In the genomic region with DNA sequence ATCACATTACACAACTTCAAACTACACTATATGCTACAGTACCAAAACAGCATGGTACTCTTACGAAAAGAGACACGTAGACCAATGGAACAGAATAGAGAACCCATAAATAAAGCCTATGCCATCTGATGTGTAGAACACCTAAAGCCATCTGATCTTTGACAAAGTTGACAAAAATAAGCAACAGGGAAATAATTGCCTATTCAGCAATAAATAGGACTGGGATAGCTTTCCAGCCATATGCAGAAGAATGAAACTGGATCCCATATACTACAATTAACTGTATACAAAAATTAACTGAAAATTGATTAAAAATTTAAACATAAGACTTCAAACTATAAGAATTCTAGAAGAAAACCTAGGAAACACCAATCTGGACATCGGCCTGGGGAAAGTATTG, we compare ENCODE assay signal across 22 cellular contexts.
A peak's percentile ranks its signal among the peaks of the same experiment; 100 is the strongest.
DNase-seq lines count a peak whose midpoint lies in the region; ATAC-seq, FAIRE-seq and TF ChIP-seq lines count a peak whose summit lies in the region.
"Had no signal": no experiment of that assay in that cellular context is flagged by ENCODE, and none has a peak within 500 bp of the region (broad histone marks: within the 10 kb centered on the region; RNA-seq: fewer than 3 reads in every experiment).

No MANE protein-coding gene starts in this region.

- intact Hi-C loops in IMR-90 (cut with micrococcal nuclease), result no loop called here

- no peak overlapping the region for H3K9ac ChIP-seq in IMR-90 (ENCODE audit: low read depth, low read length)
- no peak overlapping the region for H3K9ac ChIP-seq in H1 (replicated peaks in 1 of 4; ENCODE audit: extremely low read depth in 1 of 4, low read depth in 3 of 4, low read length in 3 of 4)
- H3K9ac ChIP-seq in neural progenitor cell, result no peak overlapping the region
- H3K9ac ChIP-seq: BLaER1, GM23248 had no signal

- H4K91ac ChIP-seq in IMR-90 (ENCODE audit: insufficient read depth, low read depth, low read length) (no peak overlapping the region), H1 (replicated peaks; ENCODE audit: insufficient read length, low read length) (no peak overlapping the region)

- TF ChIP-seq RAD21 in A549 (conservative IDR thresholded peaks at IDR 0.05 in 1 of 2, IDR thresholded peaks at IDR 0.05 in 1 of 2), result no peak
- TF ChIP-seq RAD21 in IMR-90 (IDR thresholded peaks at IDR 0.05; ENCODE audit: low read length), result no peak
- no peak for TF ChIP-seq RAD21 in H1 (IDR thresholded peaks at IDR 0.05 in 1 of 2, conservative IDR thresholded peaks at IDR 0.05 in 1 of 2; ENCODE audit: low read depth in 2 of 2, low read length in 2 of 2)

- H3K27me3 ChIP-seq in IMR-90 (ENCODE audit: control insufficient read depth, insufficient read depth, low read length) (no peaks in the 10 kb centered on the region), H1 (replicated peaks in 1 of 4; ENCODE audit: control insufficient read depth in 3 of 4, extremely low read depth in 1 of 4, insufficient read depth in 3 of 4, low read length in 3 of 4) (no peaks in the 10 kb centered on the region), neural progenitor cell (no peaks in the 10 kb centered on the region)
- H3K27me3 ChIP-seq: BLaER1 had no signal

- H4K8ac ChIP-seq in IMR-90 (ENCODE audit: low read depth in 2 of 2, low read length in 2 of 2) (no peak overlapping the region), H1 (ENCODE audit: extremely low read depth, insufficient read depth, low read length) (no peak overlapping the region)

- H3K4me3 ChIP-seq in A549 (no peak overlapping the region), IMR-90 (ENCODE audit: insufficient read depth, low read depth, low read length) (no peak overlapping the region), H1 (ENCODE audit: extremely low read depth in 1 of 4, insufficient read depth in 2 of 4, low read depth in 3 of 4, low read length in 4 of 4) (no peak overlapping the region), neural progenitor cell (no peak overlapping the region)
- H3K4me3 ChIP-seq: BLaER1, GM12878, GM23248 had no signal

- H3K9me1 ChIP-seq in IMR-90 (ENCODE audit: insufficient read depth, low read length), result no peaks in the 10 kb centered on the region

- H3K9me3 ChIP-seq in A549, result no peaks in the 10 kb centered on the region
- H3K9me3 ChIP-seq in IMR-90 (ENCODE audit: control insufficient read depth, insufficient read depth, low read length), result no peaks in the 10 kb centered on the region
- H3K9me3 ChIP-seq in H1 (ENCODE audit: insufficient read depth in 2 of 2, low read depth in 1 of 2, low read length in 1 of 2), result peaks cover 0 to 3% of the 10 kb centered on the region in 2 experiments; a peak in 1 of 4 replicates
- no peaks in the 10 kb centered on the region for H3K9me3 ChIP-seq in neural progenitor cell (ENCODE audit: low read depth)
- H3K9me3 ChIP-seq: Caco-2 had no signal

- peak overlapping the region; percentile 7 for H3K27ac Mint-ChIP-seq in neural progenitor cell
- H3K27ac Mint-ChIP-seq: B cell; CD4-positive, CD25-positive, alpha-beta regulatory T cell; CD8-positive, alpha-beta T cell; H9 had no signal

- H3K18ac ChIP-seq in IMR-90 (ENCODE audit: low read depth, low read length) (no peak overlapping the region), H1 (ENCODE audit: extremely low read depth, low read length) (no peak overlapping the region)

- dilution Hi-C loops in IMR-90 (cut with HindIII; ENCODE audit: low sequenced_read_pairs, unreplicated experiment), result no loop called here

- H3K4ac ChIP-seq in IMR-90 (ENCODE audit: low read depth, low read length) (no peak overlapping the region), H1 (replicated peaks; ENCODE audit: insufficient read length, low read depth, low read length) (no peak overlapping the region)

- H2AK5ac ChIP-seq in IMR-90 (ENCODE audit: low read depth, low read length) (no peak overlapping the region), H1 (ENCODE audit: low read depth, low read length) (no peak overlapping the region)

- no peak for DNase-seq in A549 (ENCODE audit: low read depth in 1 of 2, low spot score in 1 of 2)
- DNase-seq in IMR-90, result no peak
- DNase-seq in H1 (ENCODE audit: low read depth in 1 of 2, low spot score in 2 of 2), result no peak
- DNase-seq in neural progenitor cell (ENCODE audit: low spot score), result no peak
- no peak for DNase-seq in NAMALWA (ENCODE audit: low spot score)
- DNase-seq in Kasumi-1 (lab: John Stamatoyannopoulos, UW), result no peak
- no peak for DNase-seq in AML-193 (lab: John Stamatoyannopoulos, UW)
- DNase-seq: 8988T; Caco-2; CD4-positive, CD25-positive, alpha-beta regulatory T cell; CD8-positive, alpha-beta T cell; DMS153; EL; GDM1; GM23248; H9 had no signal

- WGBS in A549 (ENCODE audit: missing lambda C conversion rate), result 66% methylated on average over 3 of the region's 3 CpGs
- WGBS in IMR-90 (ENCODE audit: extremely low coverage in 2 of 2, insufficient read length in 1 of 2), 2 experiments, result no CpG with 5 or more reads among the region's 3 CpGs
- WGBS in H1 (ENCODE audit: extremely low coverage in 1 of 2, insufficient coverage in 1 of 2, insufficient read length in 1 of 2, insufficient replicate concordance in 2 of 2, low coverage in 1 of 2, low lambda C conversion rate in 2 of 2, missing lambda C conversion rate in 1 of 2), 2 experiments, result 96% methylated on average over 3 of the region's 3 CpGs; no CpG with 5 or more reads in 1 of the 2 experiments

- no TSS peak for BruUV-seq in IMR-90 (replicated peaks; lab: Mats Ljungman, UMichigan)

- TF ChIP-seq EP300 in A549 (IDR thresholded peaks at IDR 0.05) (no peak), H1 (IDR thresholded peaks at IDR 0.05; ENCODE audit: borderline replicate concordance in 1 of 2, low read depth in 2 of 2, low read length in 2 of 2) (no peak)

- no peak overlapping the region for H2BK120ac ChIP-seq in IMR-90 (ENCODE audit: low read depth, low read length)
- no peak overlapping the region for H2BK120ac ChIP-seq in H1 (replicated peaks; ENCODE audit: low read depth, low read length)

- CTCF ChIA-PET in A549 (lab: Yijun Ruan, JAX) (no interaction called here), IMR-90 (lab: Yijun Ruan, JAX) (interaction anchor here (0.6 kb wide), 1 partner anchor 1277 kb away, joined by 3 read pairs; no protein-coding TSS in a partner anchor), H1 (lab: Charles Lee; ENCODE audit: partially characterized antibody) (interaction anchor here (0.6 kb wide), 1 partner anchor 19 kb away, joined by 3 read pairs; no protein-coding TSS in a partner anchor)

- H3K4me1 Mint-ChIP-seq in neural progenitor cell, result no peaks in the 10 kb centered on the region
- H3K4me1 Mint-ChIP-seq: B cell; CD4-positive, CD25-positive, alpha-beta regulatory T cell; H9 had no signal

- H2BK12ac ChIP-seq in H1 (ENCODE audit: low read depth, low read length), result no peak overlapping the region

- no peaks in the 10 kb centered on the region for H3K36me3 Mint-ChIP-seq in neural progenitor cell
- H3K36me3 Mint-ChIP-seq: CD4-positive, CD25-positive, alpha-beta regulatory T cell; CD8-positive, alpha-beta T cell had no signal

- no peak overlapping the region for H2AFZ ChIP-seq in IMR-90 (replicated peaks; ENCODE audit: low read length, poor library complexity)
- H2AFZ ChIP-seq in H1 (ENCODE audit: low read length), result no peak overlapping the region
- no peak overlapping the region for H2AFZ ChIP-seq in neural progenitor cell (replicated peaks)
- H2AFZ ChIP-seq: GM23248 had no signal

- H3K4me3 Mint-ChIP-seq in neural progenitor cell, result no peak overlapping the region
- H3K4me3 Mint-ChIP-seq: B cell; CD4-positive, CD25-positive, alpha-beta regulatory T cell; CD8-positive, alpha-beta T cell; H9 had no signal

- H3K4me2 ChIP-seq in A549, result no peak overlapping the region
- H3K4me2 ChIP-seq in IMR-90 (ENCODE audit: low read depth, low read length), result no peak overlapping the region
- H3K4me2 ChIP-seq in H1 (ENCODE audit: insufficient read depth in 1 of 2, low read depth in 2 of 2, low read length in 2 of 2), result no peak overlapping the region
- H3K4me2 ChIP-seq in neural progenitor cell, result no peak overlapping the region
- H3K4me2 ChIP-seq: BLaER1 had no signal

- H3K23ac ChIP-seq in IMR-90 (ENCODE audit: low read depth, low read length) (no peak overlapping the region), H1 (ENCODE audit: insufficient read length) (no peak overlapping the region)

- no peak overlapping the region for H3K56ac ChIP-seq in IMR-90 (ENCODE audit: extremely low read depth, insufficient read depth, low read length)
- no peak overlapping the region for H3K56ac ChIP-seq in H1 (replicated peaks; ENCODE audit: insufficient read length, low read depth, low read length)

- H3K9me3 Mint-ChIP-seq in neural progenitor cell, result peaks cover 9% of the 10 kb centered on the region

- H3K4me1 ChIP-seq in A549 (no peaks in the 10 kb centered on the region), IMR-90 (ENCODE audit: control insufficient read depth, insufficient read depth, low read length) (no peaks in the 10 kb centered on the region), H1 (replicated peaks in 1 of 4; ENCODE audit: control insufficient read depth in 3 of 4, insufficient read depth in 4 of 4, low read length in 3 of 4) (no peaks in the 10 kb centered on the region), neural progenitor cell (no peaks in the 10 kb centered on the region)
- H3K4me1 ChIP-seq: BLaER1, Caco-2 had no signal

- no peak for TF ChIP-seq CTCF in A549 (IDR thresholded peaks at IDR 0.05)
- TF ChIP-seq CTCF in IMR-90 (conservative IDR thresholded peaks at IDR 0.05; ENCODE audit: low read depth, low read length), result no peak
- no peak for TF ChIP-seq CTCF in H1 (IDR thresholded peaks at IDR 0.05; ENCODE audit: control extremely low read depth in 1 of 3, insufficient read depth in 1 of 3, low read depth in 1 of 3, low read length in 3 of 3)
- TF ChIP-seq CTCF in neural progenitor cell (IDR thresholded peaks at IDR 0.05), result no peak

- H4K5ac ChIP-seq in IMR-90 (ENCODE audit: low read depth, low read length) (no peak overlapping the region), H1 (ENCODE audit: insufficient read length, low read depth, low read length) (no peak overlapping the region)

- ATAC-seq in A549, result no peak
- ATAC-seq in IMR-90 (ENCODE audit: low read depth), result no peak
- ATAC-seq: CD8-positive, alpha-beta T cell; GM12878; HCT116 had no signal

- H3K14ac ChIP-seq in IMR-90 (replicated peaks; ENCODE audit: low read depth, low read length), result no peak overlapping the region
- no peak overlapping the region for H3K14ac ChIP-seq in H1 (ENCODE audit: insufficient read length)

- no peaks in the 10 kb centered on the region for H3K23me2 ChIP-seq in H1 (ENCODE audit: low read depth, low read length)

- H3K79me1 ChIP-seq in IMR-90 (ENCODE audit: low read depth in 1 of 2, low read length in 2 of 2), result no peaks in the 10 kb centered on the region
- no peaks in the 10 kb centered on the region for H3K79me1 ChIP-seq in H1 (ENCODE audit: low read depth, low read length)

- no peaks in the 10 kb centered on the region for H3K27me3 Mint-ChIP-seq in neural progenitor cell (ENCODE audit: insufficient read depth, low read depth)

- no peak overlapping the region for H2BK5ac ChIP-seq in IMR-90 (ENCODE audit: low read depth, low read length, poor library complexity, severe bottlenecking)
- H2BK5ac ChIP-seq in H1 (ENCODE audit: low read depth, low read length), result no peak overlapping the region

- no peaks in the 10 kb centered on the region for H4K20me1 ChIP-seq in IMR-90 (ENCODE audit: insufficient read depth, low read length)
- H4K20me1 ChIP-seq in H1 (replicated peaks in 1 of 2; ENCODE audit: control insufficient read depth in 1 of 2, insufficient read depth in 2 of 2, low read length in 2 of 2), result no peaks in the 10 kb centered on the region
- no peaks in the 10 kb centered on the region for H4K20me1 ChIP-seq in neural progenitor cell (ENCODE audit: low read depth)
- H4K20me1 ChIP-seq: BLaER1 had no signal

- no peaks in the 10 kb centered on the region for H3K79me2 ChIP-seq in H1 (ENCODE audit: control insufficient read depth in 1 of 2, insufficient read depth in 2 of 2, low read length in 2 of 2)
- no peaks in the 10 kb centered on the region for H3K79me2 ChIP-seq in neural progenitor cell (ENCODE audit: low read depth)

- H2BK20ac ChIP-seq in IMR-90 (ENCODE audit: low read depth, low read length) (no peak overlapping the region), H1 (ENCODE audit: low read length) (no peak overlapping the region)

- FAIRE-seq in A549 (lab: Jason Lieb, UNC) (no peak), H1 (lab: Jason Lieb, UNC) (no peak)
- FAIRE-seq: GM12878, GM19239 had no signal

- H3K36me3 ChIP-seq in IMR-90 (ENCODE audit: control insufficient read depth, insufficient read depth, low read length) (no peaks in the 10 kb centered on the region), H1 (ENCODE audit: control insufficient read depth in 2 of 4, insufficient read depth in 4 of 4, low read length in 3 of 4) (no peaks in the 10 kb centered on the region), neural progenitor cell (no peaks in the 10 kb centered on the region)
- H3K36me3 ChIP-seq: BLaER1 had no signal

- in situ Hi-C loops in IMR-90 (cut with MboI; ENCODE audit: low sequenced_read_pairs), result no loop called here

- no peaks in the 10 kb centered on the region for H3F3A ChIP-seq in neural progenitor cell (ENCODE audit: low read depth)

- POLR2A ChIA-PET in A549 (lab: Yijun Ruan, JAX) (no interaction called here), IMR-90 (lab: Charles Lee; ENCODE audit: unreplicated experiment) (no interaction called here), H1 (lab: Charles Lee; ENCODE audit: partially characterized antibody) (no interaction called here)

- TF ChIP-seq POLR2A in A549 (IDR thresholded peaks at IDR 0.05; ENCODE audit: low read length) (no peak), IMR-90 (IDR thresholded peaks at IDR 0.05; ENCODE audit: low read depth, low read length) (no peak), H1 (IDR thresholded peaks at IDR 0.05; ENCODE audit: control extremely low read depth in 1 of 2, low read depth in 2 of 2, low read length in 2 of 2) (no peak)

- H3K27ac ChIP-seq in A549, result no peak overlapping the region
- H3K27ac ChIP-seq in IMR-90 (ENCODE audit: insufficient read depth, low read length), result no peak overlapping the region
- no peak overlapping the region for H3K27ac ChIP-seq in H1 (ENCODE audit: low read depth, low read length)
- no peak overlapping the region for H3K27ac ChIP-seq in neural progenitor cell
- H3K27ac ChIP-seq: BLaER1, C4-2B, GM23248 had no signal

- no peak overlapping the region for H2BK15ac ChIP-seq in IMR-90 (ENCODE audit: low read depth, low read length)
- no peak overlapping the region for H2BK15ac ChIP-seq in H1 (ENCODE audit: low read length)

- no peak overlapping the region for H2AK9ac ChIP-seq in IMR-90 (replicated peaks; ENCODE audit: low read depth, low read length, poor library complexity)

Comparison
In these comparisons a context has a peak if more than half of its experiments do, and no peak if none do; other contexts are left out.
1. Of the 18 proteins assayed by ChIP-seq in both H1 and A549: peak only in H1: none; only in A549: none; in both: MAFK; in neither: 17.